1 cellular context compared by ENCODE assay signal in the genomic region with DNA sequence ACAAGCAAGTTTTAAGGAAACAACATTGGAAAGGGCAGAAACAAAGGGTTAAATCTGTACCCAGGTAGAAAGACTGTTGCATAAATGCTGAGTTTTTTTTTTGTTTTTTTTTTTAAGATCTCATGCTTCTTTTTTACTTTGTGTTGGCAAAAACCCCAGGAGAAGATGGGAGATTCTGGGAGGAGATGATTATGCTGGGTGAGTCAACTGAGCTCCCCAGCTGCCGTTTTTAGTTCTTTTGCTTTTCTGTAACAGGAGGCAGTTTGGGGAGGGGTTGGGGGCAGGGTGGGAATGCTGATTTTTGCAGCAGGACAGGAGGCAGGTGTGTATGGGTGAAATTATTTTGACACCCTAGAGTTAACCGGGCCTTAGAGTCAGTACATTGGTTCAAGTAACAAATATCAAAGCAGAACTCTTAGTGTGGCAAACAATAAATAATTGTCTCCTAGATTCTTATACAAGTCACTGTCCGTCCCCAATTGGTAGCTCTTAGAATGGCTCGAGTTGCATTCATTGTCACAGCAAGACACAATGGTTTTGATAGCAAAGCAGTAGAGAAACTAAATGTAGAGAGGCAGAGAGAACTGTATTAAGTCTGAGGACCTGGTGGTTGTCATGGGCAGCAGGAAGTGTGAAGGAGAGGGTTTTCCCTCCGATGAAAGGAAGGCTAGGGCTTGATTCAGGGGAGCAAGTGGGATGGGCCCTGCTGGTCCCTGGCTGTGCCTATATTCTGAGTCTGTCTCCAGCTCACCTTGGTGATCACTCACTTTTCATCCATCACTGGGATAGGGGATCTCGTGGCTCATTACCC.
TF ChIP-seq lines count a peak whose summit lies in the region.

No MANE protein-coding gene starts in this region.

TF ChIP-seq in GM23338, 12 proteins besides CTCF, POLR2A, EP300 and RAD21:
- no peak for TF ChIP-seq ZNF462 (CRISPR knock-in tag; IDR thresholded peaks at IDR 0.05)
- no peak for TF ChIP-seq POLR2AphosphoS5 (IDR thresholded peaks at IDR 0.05; ENCODE audit: low read depth)
- TF ChIP-seq EZH2 (IDR thresholded peaks at IDR 0.05; ENCODE audit: low read depth, unreplicated experiment), result no peak
